ENCODE assay signal across 3 cellular contexts in genomic region chr1:67818725-67819301, GRCh38.
TF ChIP-seq lines count a peak whose summit lies in the region.

No MANE protein-coding gene starts in this region.

TF ChIP-seq in SK-N-SH treated with all-trans-retinoic acid at 6 μM for 48 hours, 23 proteins besides CTCF, POLR2A, EP300 and RAD21 (continued from another document and continues in another):
- TF ChIP-seq CREB5 (CRISPR knock-in tag; IDR thresholded peaks at IDR 0.05; ENCODE audit: low read depth) (no peak), BACH2 (CRISPR knock-in tag; IDR thresholded peaks at IDR 0.05; ENCODE audit: borderline replicate concordance) (no peak), TCF4 (CRISPR knock-in tag; IDR thresholded peaks at IDR 0.05; ENCODE audit: borderline replicate concordance) (no peak), ZC3H10 (CRISPR knock-in tag; IDR thresholded peaks at IDR 0.05) (no peak), ARNTL (CRISPR knock-in tag; IDR thresholded peaks at IDR 0.05; ENCODE audit: borderline replicate concordance, low read depth) (no peak), TOX (CRISPR knock-in tag; IDR thresholded peaks at IDR 0.05; ENCODE audit: borderline replicate concordance) (no peak), ZNF8 (CRISPR knock-in tag; IDR thresholded peaks at IDR 0.05) (no peak), ZNF70 (CRISPR knock-in tag; IDR thresholded peaks at IDR 0.05) (no peak), PATZ1 (CRISPR knock-in tag; IDR thresholded peaks at IDR 0.05; ENCODE audit: borderline replicate concordance) (no peak), SNAI2 (CRISPR knock-in tag; IDR thresholded peaks at IDR 0.05) (no peak), TSHZ2 (CRISPR knock-in tag; IDR thresholded peaks at IDR 0.05) (no peak), ISL1 (CRISPR knock-in tag; IDR thresholded peaks at IDR 0.05) (no peak)

TF ChIP-seq in SK-N-SH, 30 proteins besides CTCF, POLR2A, EP300 and RAD21 (continued from another document):
- TF ChIP-seq FOSL2 (IDR thresholded peaks at IDR 0.05; ENCODE audit: borderline replicate concordance, low read depth) (no peak), PBX3 (IDR thresholded peaks at IDR 0.05) (no peak), GABPA (IDR thresholded peaks at IDR 0.05; ENCODE audit: low read depth) (no peak), MXI1 (IDR thresholded peaks at IDR 0.05; ENCODE audit: low read depth, low read length) (no peak), GATA2 (CRISPR knock-in tag; IDR thresholded peaks at IDR 0.05) (no peak), TEAD4 (IDR thresholded peaks at IDR 0.05; ENCODE audit: borderline replicate concordance, insufficient read depth) (no peak), SIN3A (IDR thresholded peaks at IDR 0.05; ENCODE audit: borderline replicate concordance, low read depth, low read length) (no peak), SMC3 (IDR thresholded peaks at IDR 0.05; ENCODE audit: low read depth, low read length) (no peak), REST (IDR thresholded peaks at IDR 0.05; ENCODE audit: low read depth, low read length) (no peak), RFX5 (IDR thresholded peaks at IDR 0.05; ENCODE audit: low read length) (no peak), RCOR1 (IDR thresholded peaks at IDR 0.05; ENCODE audit: low read length) (no peak), TCF12 (IDR thresholded peaks at IDR 0.05) (no peak), MAX (IDR thresholded peaks at IDR 0.05; ENCODE audit: low read depth) (no peak), USF1 (IDR thresholded peaks at IDR 0.05; ENCODE audit: borderline replicate concordance, low read depth) (no peak), NFIC (IDR thresholded peaks at IDR 0.05; ENCODE audit: borderline replicate concordance) (no peak), JUND (IDR thresholded peaks at IDR 0.05) (no peak)

TF ChIP-seq in WTC11, 78 proteins besides CTCF, POLR2A, EP300 and RAD21 (continued from another document):
- no peak for TF ChIP-seq ERG (CRISPR knock-in tag; IDR thresholded peaks at IDR 0.05)
